Comparison of ENCODE assay signal across 8 cellular contexts in genomic region chr22:37607010-37607911, GRCh38. TPM values are rescaled to one million over a fixed set of nuclear protein-coding genes. Genes with fewer than 3 reads are reported as not detected.
A peak's percentile ranks its signal among the peaks of the same experiment; 100 is the strongest.
DNase-seq lines count a peak whose midpoint lies in the region; ATAC-seq lines count a peak whose summit lies in the region.

No MANE protein-coding gene starts in this region.

- H3K27ac ChIP-seq in mesodermal cell (ENCODE audit: low read depth, low read length, severe bottlenecking) = no peak overlapping the region

- H3K9me3 ChIP-seq in mesodermal cell (ENCODE audit: control insufficient read depth, low read length) = no peaks in the 10 kb centered on the region

- H3K4me3 ChIP-seq in mesodermal cell (ENCODE audit: extremely low read depth, insufficient read depth, low read length, poor library complexity, severe bottlenecking) = peak overlapping the region; percentile 86

- DNase-seq in DMS53 (lab: John Stamatoyannopoulos, UW) = peak; percentile 86
- peak; percentile 56 for DNase-seq in HT1080 (ENCODE audit: low read depth)
- peak; percentile 78 for DNase-seq in NK-92 treated with Interleukin-12 subunit alpha and Interleukin-12 subunit beta, amount 100 ng/mL, for 24 hours (lab: John Stamatoyannopoulos, UW)
- DNase-seq in activated CD8-positive, alpha-beta memory T cell treated with anti-CD3 and anti-CD28 coated beads, Interleukin-2, amount 50 U/mL, for 24 hours (ENCODE audit: extremely low read depth) = peak; percentile 64
- peak; percentile 61 for DNase-seq in epidermal melanocyte (ENCODE audit: insufficient read length, low spot score)
- peak; percentile 90 for DNase-seq in stimulated activated CD8-positive, alpha-beta memory T cell treated with anti-CD3 and anti-CD28 coated beads, Interleukin-15, amount 100 ng/mL, for 24 hours (ENCODE audit: low read depth)

- peaks cover 9% of the 10 kb centered on the region for H3K36me3 ChIP-seq in mesodermal cell (ENCODE audit: control insufficient read depth, insufficient read depth, low read length)

- 7% methylated on average over 20 to 26 of the region's 42 CpGs for WGBS in mesodermal cell (ENCODE audit: insufficient coverage in 2 of 2), 2 experiments

- peaks cover 5% of the 10 kb centered on the region for H3K4me1 ChIP-seq in mesodermal cell (ENCODE audit: control insufficient read depth, insufficient read depth, low read length, poor library complexity, severe bottlenecking)

- no peak for ATAC-seq in GM19035 (IDR thresholded peaks at IDR 0.05; ENCODE audit: unreplicated experiment)

RNA-seq across cellular contexts. Expression of gene GGA1, which starts 1.4 kb away (rescaled TPM):
- total RNA-seq in HT1080 (2014; rRNA removed; shearing (Covaris generic)) = 34.0 and 35.1 TPM in 2 replicates
- 34.5 and 34.6 TPM in 2 replicates for polyA plus RNA-seq in HT1080 (2015; cell fraction: cytosol; rRNA removed)
- polyA plus RNA-seq in HT1080 (2015; cell fraction: nucleus; rRNA removed) = 145 and 177 TPM in 2 replicates
- 54.8 TPM for polyA plus RNA-seq in mesodermal cell (2013, experiment 1 of 2)
- 44.0 TPM for polyA plus RNA-seq in mesodermal cell (2013, experiment 2 of 2)

RNA-seq across cellular contexts. Expression of gene LGALS2, which starts 27.4 kb away (rescaled TPM):
- not detected in 2 replicates for total RNA-seq in HT1080 (2014; rRNA removed; shearing (Covaris generic))
- polyA plus RNA-seq in HT1080 (2015; cell fraction: cytosol; rRNA removed) = not detected in 2 replicates
- not detected in 2 replicates for polyA plus RNA-seq in HT1080 (2015; cell fraction: nucleus; rRNA removed)
- not detected for polyA plus RNA-seq in mesodermal cell (2013, experiment 1 of 2)
- polyA plus RNA-seq in mesodermal cell (2013, experiment 2 of 2) = not detected

RNA-seq across cellular contexts. Expression of gene SH3BP1, which starts 32.2 kb away (rescaled TPM):
- total RNA-seq in HT1080 (2014; rRNA removed; shearing (Covaris generic)) = 7.8 and 14.2 TPM in 2 replicates
- 9.6 and 10.1 TPM in 2 replicates for polyA plus RNA-seq in HT1080 (2015; cell fraction: cytosol; rRNA removed)
- 17.0 and 23.1 TPM in 2 replicates for polyA plus RNA-seq in HT1080 (2015; cell fraction: nucleus; rRNA removed)
- polyA plus RNA-seq in mesodermal cell (2013, experiment 1 of 2) = 38.7 TPM
- polyA plus RNA-seq in mesodermal cell (2013, experiment 2 of 2) = 31.5 TPM

RNA-seq across cellular contexts. Expression of gene CDC42EP1, which starts 47.0 kb away (rescaled TPM):
- total RNA-seq in HT1080 (2014; rRNA removed; shearing (Covaris generic)) = 67.3 and 95.3 TPM in 2 replicates
- polyA plus RNA-seq in HT1080 (2015; cell fraction: cytosol; rRNA removed) = 104 and 115 TPM in 2 replicates
- 38.1 and 39.0 TPM in 2 replicates for polyA plus RNA-seq in HT1080 (2015; cell fraction: nucleus; rRNA removed)
- polyA plus RNA-seq in mesodermal cell (2013, experiment 1 of 2) = 82.1 TPM
- 64.8 TPM for polyA plus RNA-seq in mesodermal cell (2013, experiment 2 of 2)

RNA-seq across cellular contexts. Expression of gene PDXP, which starts 51.3 kb away (rescaled TPM):
- 44.5 and 52.0 TPM in 2 replicates for total RNA-seq in HT1080 (2014; rRNA removed; shearing (Covaris generic))
- polyA plus RNA-seq in HT1080 (2015; cell fraction: cytosol; rRNA removed) = 22.4 and 29.3 TPM in 2 replicates
- polyA plus RNA-seq in HT1080 (2015; cell fraction: nucleus; rRNA removed) = 9.8 and 11.9 TPM in 2 replicates
- 21.0 TPM for polyA plus RNA-seq in mesodermal cell (2013, experiment 1 of 2)
- 15.1 TPM for polyA plus RNA-seq in mesodermal cell (2013, experiment 2 of 2)
